ENCODE assay signal across 12 cellular contexts in the genomic region with DNA sequence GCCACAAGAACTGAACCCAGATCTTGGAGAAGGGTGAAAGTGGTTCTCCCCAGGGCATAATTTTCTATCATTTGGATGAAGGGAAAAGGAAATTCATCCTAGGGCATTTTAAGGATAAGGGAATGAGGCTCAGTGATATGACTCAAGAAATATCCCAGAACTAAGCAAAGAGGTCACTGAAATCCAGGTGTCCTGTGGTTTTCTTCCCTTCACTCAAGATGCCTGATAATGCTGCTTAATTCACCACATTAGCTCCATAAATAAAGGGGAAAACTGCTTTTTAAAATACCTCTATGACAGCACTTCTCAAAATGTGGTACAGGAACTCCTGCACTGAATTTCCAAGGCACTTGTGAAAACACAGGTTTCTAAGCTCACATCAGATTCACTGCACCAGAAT. TPM values are rescaled to one million over a fixed set of nuclear protein-coding genes. Genes with fewer than 3 reads are reported as not detected.
DNase-seq lines count a peak whose midpoint lies in the region; ATAC-seq lines count a peak whose summit lies in the region.
"Had no signal": no experiment of that assay in that cellular context is flagged by ENCODE, and none has a peak within 500 bp of the region (broad histone marks: within the 10 kb centered on the region; RNA-seq: fewer than 3 reads in every experiment).

No MANE protein-coding gene starts in this region.

- H3K9ac ChIP-seq in subcutaneous abdominal adipose tissue (ENCODE audit: low read length in 5 of 5): no peak overlapping the region

- DNase-seq in activated naive CD4-positive, alpha-beta T cell treated with Interleukin-2 at 50 U/mL for 16 hours: no peak
- DNase-seq in T-helper 17 cell (no peak), iPS-NIHi11 (ENCODE audit: low spot score) (no peak), MV-4-11 (lab: John Stamatoyannopoulos, UW) (no peak)
- DNase-seq: activated CD4-positive, CD25-positive, alpha-beta regulatory T cell treated with anti-CD3 and anti-CD28 coated beads, Interleukin-2, amount 50 U/mL, for 72 hours; cortex of kidney; MG63; NCI-H2171 treated with DMSO at 0.1 percent for 48 hours had no signal

- no peaks in the 10 kb centered on the region for H3K36me3 ChIP-seq in subcutaneous abdominal adipose tissue (ENCODE audit: control insufficient read depth in 5 of 5, insufficient read depth in 5 of 5, low read length in 5 of 5)
- H3K36me3 ChIP-seq: MG63 had no signal

- no peaks in the 10 kb centered on the region for H3K36me3 Mint-ChIP-seq in activated naive CD4-positive, alpha-beta T cell treated with anti-CD3 and anti-CD28 coated beads, Interleukin-2, amount 50 U/mL, for 24 hours
- H3K36me3 Mint-ChIP-seq in T-helper 17 cell (ENCODE audit: low read depth): peaks cover 2% of the 10 kb centered on the region

- H3K9me3 ChIP-seq in T-helper 17 cell (ENCODE audit: control insufficient read depth, low read length, poor library complexity, severe bottlenecking) (no peaks in the 10 kb centered on the region), subcutaneous abdominal adipose tissue (ENCODE audit: control insufficient read depth in 5 of 5, low read length in 5 of 5) (no peaks in the 10 kb centered on the region)
- H3K9me3 ChIP-seq: MG63 had no signal

- ATAC-seq in T-helper 17 cell (no peak), HG03342 (IDR thresholded peaks at IDR 0.05; ENCODE audit: unreplicated experiment) (no peak)

- peaks cover 74% of the 10 kb centered on the region for H3K4me1 Mint-ChIP-seq in activated naive CD4-positive, alpha-beta T cell treated with anti-CD3 and anti-CD28 coated beads, Interleukin-2, amount 50 U/mL, for 24 hours
- H3K4me1 Mint-ChIP-seq in T-helper 17 cell: peaks cover 56% of the 10 kb centered on the region

- no peaks in the 10 kb centered on the region for H3K9me3 Mint-ChIP-seq in activated naive CD4-positive, alpha-beta T cell treated with anti-CD3 and anti-CD28 coated beads, Interleukin-2, amount 50 U/mL, for 24 hours

- H3K27ac ChIP-seq in layer of hippocampus (ENCODE audit: low read depth, low read length): peak overlapping the region; percentile 4
- peak overlapping the region; percentile 91 for H3K27ac ChIP-seq in subcutaneous abdominal adipose tissue (ENCODE audit: low read depth, low read length)

- no peaks in the 10 kb centered on the region for H3K27me3 Mint-ChIP-seq in activated naive CD4-positive, alpha-beta T cell treated with anti-CD3 and anti-CD28 coated beads, Interleukin-2, amount 50 U/mL, for 24 hours
- no peaks in the 10 kb centered on the region for H3K27me3 Mint-ChIP-seq in T-helper 17 cell

- H3K4me3 ChIP-seq in subcutaneous abdominal adipose tissue (ENCODE audit: low read depth in 1 of 5, low read length in 5 of 5): no peak overlapping the region
- H3K4me3 ChIP-seq: MG63 had no signal

- H3K27ac Mint-ChIP-seq in activated naive CD4-positive, alpha-beta T cell treated with anti-CD3 and anti-CD28 coated beads, Interleukin-2, amount 50 U/mL, for 24 hours: peak overlapping the region; percentile 19
- peak overlapping the region; percentile 97 for H3K27ac Mint-ChIP-seq in T-helper 17 cell

- H3K4me1 ChIP-seq in subcutaneous abdominal adipose tissue (ENCODE audit: control insufficient read depth in 5 of 5, insufficient read depth in 5 of 5, low read length in 5 of 5): peaks cover 13 to 73% (median 62%) of the 10 kb centered on the region in 5 donors

- no peaks in the 10 kb centered on the region for H3K27me3 ChIP-seq in layer of hippocampus (ENCODE audit: control insufficient read depth, insufficient read depth, low read length)
- no peaks in the 10 kb centered on the region for H3K27me3 ChIP-seq in subcutaneous abdominal adipose tissue (ENCODE audit: control insufficient read depth in 5 of 5, insufficient read depth in 4 of 5, low read length in 5 of 5)
- H3K27me3 ChIP-seq: MG63 had no signal

- H3K4me3 Mint-ChIP-seq in activated naive CD4-positive, alpha-beta T cell treated with anti-CD3 and anti-CD28 coated beads, Interleukin-2, amount 50 U/mL, for 24 hours: peak overlapping the region; percentile 51
- peak overlapping the region; percentile 41 for H3K4me3 Mint-ChIP-seq in T-helper 17 cell

RNA-seq across cellular contexts. Expression of a gene that starts 2.7 kb away (rescaled TPM):
- 10 to 100 TPM in 1 of 2 donors, 1 to 10 TPM in 1; 5.4 to 10.3 TPM for total RNA-seq in T-helper 17 cell

RNA-seq across cellular contexts. Expression of a gene that starts 28.7 kb away (rescaled TPM):
- total RNA-seq in T-helper 17 cell: 10 to 100 TPM; 17.6 to 19.5 TPM

RNA-seq across cellular contexts. Expression of a gene that starts 47.3 kb away (rescaled TPM):
- total RNA-seq in T-helper 17 cell: not detected
